In genomic region chr3:107064445-107065060, GRCh38 we compare ENCODE assay signal across 8 cellular contexts.
DNase-seq lines count a peak whose midpoint lies in the region; ATAC-seq and TF ChIP-seq lines count a peak whose summit lies in the region.

No MANE protein-coding gene starts in this region.

- H3K4me3 ChIP-seq in left lung: no peak overlapping the region

- ATAC-seq in HG03196 (IDR thresholded peaks at IDR 0.05; ENCODE audit: unreplicated experiment) (peak; percentile 80), left lung (peak; percentile 98)

- H3K36me3 ChIP-seq in left lung: no peaks in the 10 kb centered on the region

- DNase-seq in C1 segment of cervical spinal cord (lab: John Stamatoyannopoulos, UW): peak in 12 of 14 donors; percentile 4 to 73 (median 38)
- DNase-seq in GM19238 (ENCODE audit: insufficient read length, low spot score): peak; percentile 14
- DNase-seq in NCI-H2196 (lab: John Stamatoyannopoulos, UW; ENCODE audit: unreplicated experiment): peak; percentile 90
- DNase-seq in activated CD4-positive, CD25-positive, alpha-beta regulatory T cell (lab: John Stamatoyannopoulos, UW): peak in 3 of 4 experiments; percentile 9 to 35 (median 27)
- DNase-seq in left lung: peak in 1 of 2 donors; percentile 38
- DNase-seq in stimulated activated CD4-positive, alpha-beta T cell treated with anti-CD3 and anti-CD28 coated beads, TNF-alpha, amount 100 ng/mL, for 48 hours (ENCODE audit: low read depth in 3 of 3): peak; percentile 34 to 56 (median 47)

- intact Hi-C loops in left lung (cut with DNase I): no loop called here

- H3K27me3 ChIP-seq in left lung: no peaks in the 10 kb centered on the region

- no peaks in the 10 kb centered on the region for H3K4me1 ChIP-seq in left lung

- H3K9me3 ChIP-seq in left lung: no peaks in the 10 kb centered on the region

- peak overlapping the region; percentile 56 for H3K27ac ChIP-seq in cingulate gyrus (ENCODE audit: low read depth, low read length)
- H3K27ac ChIP-seq in left lung: no peak overlapping the region

- peak; percentile 74 to 78 for TF ChIP-seq CTCF in left lung (IDR thresholded peaks at IDR 0.05)
